ENCODE assay signal across 8 cellular contexts in genomic region chr12:32533971-32534590, GRCh38.
DNase-seq lines count a peak whose midpoint lies in the region; ATAC-seq, FAIRE-seq and TF ChIP-seq lines count a peak whose summit lies in the region.

No MANE protein-coding gene starts in this region.

- no peak overlapping the region for H3K27ac Mint-ChIP-seq in stimulated activated naive CD8-positive, alpha-beta T cell treated with anti-CD3 and anti-CD28 coated beads, Interleukin-15, amount 100 ng/mL, for 72 hours

- H3K4me1 Mint-ChIP-seq in stimulated activated naive CD8-positive, alpha-beta T cell treated with anti-CD3 and anti-CD28 coated beads, Interleukin-15, amount 100 ng/mL, for 72 hours, result peaks cover 9% of the 10 kb centered on the region

- no peak for FAIRE-seq in bronchial epithelial cell (lab: Jason Lieb, UNC)

- intact Hi-C loops in right lobe of liver (cut with DNase I), result no loop called here
- intact Hi-C loops in thyroid gland (cut with DNase I), result no loop called here

- peaks cover 37% of the 10 kb centered on the region for H3K27me3 Mint-ChIP-seq in stimulated activated naive CD8-positive, alpha-beta T cell treated with anti-CD3 and anti-CD28 coated beads, Interleukin-15, amount 100 ng/mL, for 72 hours

- WGBS in right lobe of liver (ENCODE audit: insufficient coverage, low coverage, low lambda C conversion rate, missing lambda C conversion rate), result 5% methylated on average over 6 of the region's 6 CpGs
- WGBS in thyroid gland, 2 donors, result 7 to 13% methylated on average over 6 of the region's 6 CpGs

- H3K36me3 ChIP-seq in bronchial epithelial cell (ENCODE audit: control insufficient read depth, insufficient read depth, low read length) (no peaks in the 10 kb centered on the region), right lobe of liver (no peaks in the 10 kb centered on the region), thyroid gland (no peaks in the 10 kb centered on the region)

- TF ChIP-seq POLR2A in right lobe of liver (IDR thresholded peaks at IDR 0.05), result peak; percentile 77
- peak in 1 of 2 donors; percentile 66 for TF ChIP-seq POLR2A in thyroid gland (IDR thresholded peaks at IDR 0.05)

- H3K27me3 ChIP-seq in bronchial epithelial cell (ENCODE audit: control insufficient read depth, insufficient read depth, low read length) (no peaks in the 10 kb centered on the region), right lobe of liver (no peaks in the 10 kb centered on the region), thyroid gland (no peaks in the 10 kb centered on the region)

- peak; percentile 53 for ATAC-seq in GM21723 (IDR thresholded peaks at IDR 0.05; ENCODE audit: unreplicated experiment)
- peak; percentile 86 to 95 (median 90) for ATAC-seq in right lobe of liver
- ATAC-seq in stimulated activated naive CD8-positive, alpha-beta T cell treated with anti-CD3 and anti-CD28 coated beads, Interleukin-15, amount 100 ng/mL, for 72 hours, result no peak

- H3K4me3 Mint-ChIP-seq in stimulated activated naive CD8-positive, alpha-beta T cell treated with anti-CD3 and anti-CD28 coated beads, Interleukin-15, amount 100 ng/mL, for 72 hours, result no peak overlapping the region

- peaks cover 0 to 58% (median 20%) of the 10 kb centered on the region in 4 donors for H3K4me1 ChIP-seq in right lobe of liver
- H3K4me1 ChIP-seq in thyroid gland, result peaks cover 24 to 41% of the 10 kb centered on the region in 2 donors

- no peaks in the 10 kb centered on the region for H3K9me3 Mint-ChIP-seq in stimulated activated naive CD8-positive, alpha-beta T cell treated with anti-CD3 and anti-CD28 coated beads, Interleukin-15, amount 100 ng/mL, for 72 hours

- H3K9me3 ChIP-seq in right lobe of liver (no peaks in the 10 kb centered on the region), thyroid gland (no peaks in the 10 kb centered on the region)

- TF ChIP-seq CTCF in bronchial epithelial cell (IDR thresholded peaks at IDR 0.05; ENCODE audit: insufficient read depth, low read length, severe bottlenecking) (no peak), right lobe of liver (IDR thresholded peaks at IDR 0.05) (no peak), thyroid gland (IDR thresholded peaks at IDR 0.05) (no peak)

- peak overlapping the region; percentile 77 to 84 (median 80) for H3K27ac ChIP-seq in right lobe of liver
- H3K27ac ChIP-seq in thyroid gland, result peak overlapping the region; percentile 83 to 87 (median 87)

- DNase-seq in DMS53 (lab: John Stamatoyannopoulos, UW), result peak; percentile 91
- DNase-seq in NAMALWA (ENCODE audit: low spot score), result peak; percentile 77
- DNase-seq in bronchial epithelial cell (ENCODE audit: low read depth), result peak; percentile 79
- DNase-seq in right lobe of liver, result peak; percentile 68 to 91 (median 84)
- peak; percentile 67 for DNase-seq in thyroid gland
- no peak for DNase-seq in T-helper 9 cell
- no peak for DNase-seq in stimulated activated naive CD8-positive, alpha-beta T cell treated with anti-CD3 and anti-CD28 coated beads, Interleukin-15, amount 100 ng/mL, for 72 hours

- no peak overlapping the region for H3K4me3 ChIP-seq in bronchial epithelial cell (ENCODE audit: low read depth, low read length)
- peak overlapping the region; percentile 22 to 56 (median 50) for H3K4me3 ChIP-seq in right lobe of liver
- peak overlapping the region in 2 of 3 donors; percentile 0 to 20 for H3K4me3 ChIP-seq in thyroid gland (replicated peaks in 1 of 3)

Comparison
In these comparisons a context has a peak if more than half of its experiments do, and no peak if none do; other contexts are left out.
1. DNase-seq: peak in DMS53 (single experiment), NAMALWA (single experiment), bronchial epithelial cell (single experiment), right lobe of liver (3 of 3) and thyroid gland (2 of 2); none in T-helper 9 cell (single experiment) and stimulated activated naive CD8-positive, alpha-beta T cell treated with anti-CD3 and anti-CD28 coated beads, Interleukin-15, amount 100 ng/mL, for 72 hours (0 of 2).